12 cellular contexts compared by ENCODE assay signal in the genomic region with DNA sequence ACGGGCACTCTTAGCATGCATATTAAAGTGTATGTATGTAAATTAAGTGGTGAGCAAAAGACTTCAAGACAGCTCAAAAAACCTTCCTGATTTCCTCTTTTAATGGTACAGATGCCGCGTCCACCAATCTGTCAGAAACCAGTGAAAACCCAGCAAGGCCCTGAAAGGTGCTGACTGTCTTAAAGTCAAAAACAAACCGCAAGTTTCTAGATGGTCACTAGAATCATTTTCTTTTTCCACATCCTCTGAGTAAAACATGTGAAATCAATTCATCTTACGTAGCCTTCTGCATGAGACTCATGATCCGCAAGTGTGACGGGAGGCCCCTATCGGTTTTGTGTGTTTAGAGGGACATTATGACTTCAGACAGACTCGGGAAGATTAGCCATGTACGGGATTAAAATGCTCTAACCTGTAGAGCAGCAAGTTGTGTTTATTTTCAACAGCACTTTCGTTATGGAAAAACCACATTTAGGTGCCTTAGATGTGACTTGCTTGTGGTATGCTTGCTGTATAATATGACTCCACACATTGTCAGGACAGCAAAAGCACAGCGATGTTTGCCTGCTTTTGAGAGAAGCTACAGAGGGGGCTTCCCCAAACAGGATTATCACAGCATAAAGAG.
DNase-seq lines count a peak whose midpoint lies in the region; ATAC-seq and TF ChIP-seq lines count a peak whose summit lies in the region.
"Had no signal": no experiment of that assay in that cellular context is flagged by ENCODE, and none has a peak within 500 bp of the region (broad histone marks: within the 10 kb centered on the region; RNA-seq: fewer than 3 reads in every experiment).

No MANE protein-coding gene starts in this region.

- ATAC-seq in GM18519 (IDR thresholded peaks at IDR 0.05; ENCODE audit: low FRiP score, unreplicated experiment) (peak; percentile 91), GM21381 (IDR thresholded peaks at IDR 0.05; ENCODE audit: unreplicated experiment) (peak; percentile 93), HG03159 (IDR thresholded peaks at IDR 0.05; ENCODE audit: unreplicated experiment) (peak; percentile 92)

- peaks cover 16% of the 10 kb centered on the region for H3K36me3 Mint-ChIP-seq in activated naive CD8-positive, alpha-beta T cell treated with anti-CD3 and anti-CD28 coated beads for 36 hours
- H3K36me3 Mint-ChIP-seq in HFFc6 (ENCODE audit: low read depth): peaks cover 22% of the 10 kb centered on the region

- H3K4me1 ChIP-seq in testis: no peaks in the 10 kb centered on the region
- H3K4me1 ChIP-seq: parathyroid adenoma had no signal

- DNase-seq in activated naive CD8-positive, alpha-beta T cell treated with anti-CD3 and anti-CD28 coated beads for 36 hours: no peak
- no peak for DNase-seq in testis
- no peak for DNase-seq in HFFc6
- DNase-seq in GOT3 (lab: John Stamatoyannopoulos, UW): no peak
- DNase-seq in effector CD8-positive, alpha-beta T cell (lab: John Stamatoyannopoulos, UW): no peak
- DNase-seq: cerebellar nuclear complex; NCI-H1694 treated with DMSO at 0.1 percent for 48 hours; stimulated activated CD8-positive, alpha-beta memory T cell treated with anti-CD3 and anti-CD28 coated beads, Interleukin-4, amount 100 ng/mL, for 48 hours had no signal

- no peaks in the 10 kb centered on the region for H3K27me3 Mint-ChIP-seq in activated naive CD8-positive, alpha-beta T cell treated with anti-CD3 and anti-CD28 coated beads for 36 hours
- no peaks in the 10 kb centered on the region; the same call in 1 of the 2 replicates for H3K27me3 Mint-ChIP-seq in HFFc6 (ENCODE audit: insufficient read depth)

- WGBS in testis, 2 donors: 92 to 98% methylated on average over 12 of the region's 12 CpGs

- H3K4me3 Mint-ChIP-seq in activated naive CD8-positive, alpha-beta T cell treated with anti-CD3 and anti-CD28 coated beads for 36 hours: no peak overlapping the region
- H3K4me3 Mint-ChIP-seq in HFFc6: no peak overlapping the region

- no peak for TF ChIP-seq CTCF in testis (IDR thresholded peaks at IDR 0.05)
- no peak for TF ChIP-seq CTCF in HFFc6 (IDR thresholded peaks at IDR 0.05)

- no peaks in the 10 kb centered on the region for H3K27me3 ChIP-seq in testis

- H3K9me3 Mint-ChIP-seq in activated naive CD8-positive, alpha-beta T cell treated with anti-CD3 and anti-CD28 coated beads for 36 hours: no peaks in the 10 kb centered on the region
- H3K9me3 Mint-ChIP-seq in HFFc6: no peaks in the 10 kb centered on the region

- intact Hi-C loops in testis (cut with DNase I; ENCODE audit: low total_unique reads): no loop called here

- TF ChIP-seq POLR2A in testis (IDR thresholded peaks at IDR 0.05): no peak

- peak overlapping the region; percentile 73 for H3K27ac Mint-ChIP-seq in activated naive CD8-positive, alpha-beta T cell treated with anti-CD3 and anti-CD28 coated beads for 36 hours
- H3K27ac Mint-ChIP-seq in HFFc6: no peak overlapping the region

- no peaks in the 10 kb centered on the region for H3K36me3 ChIP-seq in testis (ENCODE audit: low read depth, missing control alignments)

- H3K4me1 Mint-ChIP-seq in activated naive CD8-positive, alpha-beta T cell treated with anti-CD3 and anti-CD28 coated beads for 36 hours: peaks cover 6% of the 10 kb centered on the region
- peaks cover 8% of the 10 kb centered on the region for H3K4me1 Mint-ChIP-seq in HFFc6 (ENCODE audit: low read depth)

- no peak overlapping the region for H3K27ac ChIP-seq in testis
- H3K27ac ChIP-seq: parathyroid adenoma had no signal

- no peaks in the 10 kb centered on the region for H3K9me3 ChIP-seq in testis

- H3K4me3 ChIP-seq in testis: no peak overlapping the region
